31 cellular contexts compared by ENCODE assay signal in genomic region chr2:152539424-152539823, GRCh38.
"Had no signal": no experiment of that assay in that cellular context is flagged by ENCODE, and none has a peak within 500 bp of the region (broad histone marks: within the 10 kb centered on the region; RNA-seq: fewer than 3 reads in every experiment).

No MANE protein-coding gene starts in this region.

- H3K36me3 ChIP-seq: brain microvascular endothelial cell, esophagus squamous epithelium, heart right ventricle had no signal

- FAIRE-seq: astrocyte, bronchial epithelial cell, colon, endometrium, endothelial cell of umbilical vein had no signal

- H3K27me3 ChIP-seq: brain microvascular endothelial cell, gastroesophageal sphincter, heart right ventricle had no signal

- H3K4me3 ChIP-seq: esophagus squamous epithelium, gastroesophageal sphincter, heart right ventricle had no signal

- ATAC-seq: activated CD4-positive, CD25-positive, alpha-beta regulatory T cell treated with anti-CD3 and anti-CD28 coated beads, Interleukin-2, amount 50 U/mL, for 24 hours; activated CD8-positive, alpha-beta T cell treated with anti-CD3 and anti-CD28 coated beads for 36 hours; activated T-cell treated with anti-CD3 and anti-CD28 coated beads, Interleukin-2, amount 50 U/mL, for 4 hours; activated T-helper 17 cell treated with anti-CD3 and anti-CD28 coated beads, Interleukin-2, amount 50 U/mL, for 72 hours; gastroesophageal sphincter; heart right ventricle had no signal

- DNase-seq: activated B cell treated with CpG ODN at 0.5 μM for 24 hours; activated CD4-positive, alpha-beta T cell treated with anti-CD3 and anti-CD28 coated beads for 48 hours; activated CD4-positive, alpha-beta T cell treated with anti-CD3 and anti-CD28 coated beads, Interleukin-2, amount 50 U/mL, for 1 hour; activated CD4-positive, alpha-beta T cell treated with anti-CD3 and anti-CD28 coated beads, Interleukin-2, amount 50 U/mL, for 48 hours; activated CD8-positive, alpha-beta memory T cell treated with anti-CD3 and anti-CD28 coated beads for 24 hours; activated CD8-positive, alpha-beta T cell treated with anti-CD3 and anti-CD28 coated beads for 36 hours; activated effector memory CD4-positive, alpha-beta T cell treated with Interleukin-2 at 50 U/mL for 16 hours; activated gamma-delta T cell treated with Interleukin-2 at 50 U/mL for 16 hours; activated naive CD4-positive, alpha-beta T cell treated with anti-CD3 and anti-CD28 coated beads, Interleukin-2, amount 50 U/mL, for 16 hours; activated naive CD4-positive, alpha-beta T cell treated with Interleukin-2 at 50 U/mL for 16 hours; activated T-cell treated with anti-CD3 and anti-CD28 coated beads, Interleukin-2, amount 50 U/mL, for 4 hours; amniotic stem cell; anterior cingulate cortex; brain microvascular endothelial cell; cortex of kidney; dermis blood vessel endothelial cell; effector CD8-positive, alpha-beta T cell; esophagus squamous epithelium; foreskin melanocyte; heart right ventricle; T-helper 2 cell had no signal

- H3K27ac ChIP-seq: brain microvascular endothelial cell, epithelial cell of prostate, esophagus squamous epithelium, gastroesophageal sphincter, heart right ventricle, VCaP had no signal

- H3K9me3 ChIP-seq: esophagus squamous epithelium, gastroesophageal sphincter, heart right ventricle had no signal
